In the genomic region with DNA sequence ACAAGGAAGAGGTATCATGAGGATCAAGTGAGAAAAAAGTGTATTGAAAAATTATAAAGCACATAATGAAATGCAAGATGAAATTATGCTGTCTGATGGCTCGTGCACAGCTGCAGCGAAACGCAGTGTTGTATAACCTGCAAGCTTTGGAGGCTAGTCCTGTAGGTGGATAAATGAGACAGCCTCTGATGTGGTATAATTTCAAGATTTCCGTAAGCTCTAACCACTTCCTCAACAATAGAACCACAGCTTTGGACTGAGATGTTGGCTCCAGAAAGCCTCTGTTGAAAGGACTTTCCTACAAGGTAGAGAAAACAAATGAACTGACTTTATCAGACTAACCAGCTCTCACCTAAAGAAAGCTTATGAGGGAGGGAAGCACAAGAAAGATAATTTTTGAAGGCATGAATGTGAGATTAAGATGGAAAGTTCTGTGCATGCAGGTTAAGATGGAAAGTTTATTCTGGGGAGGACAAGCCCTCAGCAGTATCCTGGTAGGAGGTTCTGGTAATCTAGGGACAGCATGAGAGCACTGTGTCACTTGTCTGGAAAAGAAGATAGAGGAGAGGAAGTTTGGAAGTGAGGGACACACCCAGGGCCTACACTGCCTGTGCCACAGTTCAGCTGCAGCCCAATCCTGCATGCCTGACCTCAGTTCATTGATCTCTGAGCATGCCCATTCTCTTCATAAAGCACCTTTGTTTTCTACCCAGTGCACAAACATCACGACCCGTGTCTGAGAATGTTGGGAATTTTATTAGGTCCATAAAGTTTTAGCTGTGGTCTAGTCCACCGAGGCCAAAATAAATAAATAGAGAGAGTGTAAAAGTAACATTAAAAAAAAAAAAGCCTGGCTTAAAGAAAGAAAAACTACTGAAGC, we compare ENCODE assay signal across 14 cellular contexts.
DNase-seq lines count a peak whose midpoint lies in the region; ATAC-seq, FAIRE-seq and TF ChIP-seq lines count a peak whose summit lies in the region.
"Had no signal": no experiment of that assay in that cellular context is flagged by ENCODE, and none has a peak within 500 bp of the region (broad histone marks: within the 10 kb centered on the region; RNA-seq: fewer than 3 reads in every experiment).

No MANE protein-coding gene starts in this region.

- CTCF ChIA-PET in Panc1 (lab: Charles Lee), result interaction anchor here (0.6 kb wide), 1 partner anchor 466 kb away, joined by 4 read pairs; no protein-coding TSS in a partner anchor

- no peak for TF ChIP-seq POLR2A in GM12891 (IDR thresholded peaks at IDR 0.05; ENCODE audit: low read depth, low read length)

- DNase-seq in GM12891 (ENCODE audit: insufficient read length, low spot score) (no peak), Panc1 (ENCODE audit: low read depth, low spot score) (no peak), immature natural killer cell (peak in 2 of 3 donors; percentile 7), left ventricle myocardium inferior (no peak), ascending aorta (ENCODE audit: low spot score in 2 of 2) (no peak), cardiac septum (ENCODE audit: low spot score) (no peak)
- DNase-seq: GM23248; head of caudate nucleus; NCI-H1048; stimulated activated naive CD4-positive, alpha-beta T cell treated with Interleukin-2 at 50 U/mL for 16 hours had no signal

- in situ Hi-C loops in Panc1 (cut with HindIII; ENCODE audit: low pct_unique_long_range_greater_than_20kb, low sequenced_read_pairs), result no loop called here

- H3K27me3 ChIP-seq in Panc1 (ENCODE audit: control insufficient read depth, insufficient read depth, low read length), result no peaks in the 10 kb centered on the region
- H3K27me3 ChIP-seq in left ventricle myocardium inferior (ENCODE audit: low read depth), result no peaks in the 10 kb centered on the region
- no peaks in the 10 kb centered on the region for H3K27me3 ChIP-seq in ascending aorta

- H3K36me3 ChIP-seq in Panc1 (ENCODE audit: control insufficient read depth, insufficient read depth, low read length) (no peaks in the 10 kb centered on the region), left ventricle myocardium inferior (no peaks in the 10 kb centered on the region), ascending aorta (no peaks in the 10 kb centered on the region)

- POLR2A ChIA-PET in Panc1 (lab: Charles Lee), result no interaction called here

- no peaks in the 10 kb centered on the region for H3K9me3 ChIP-seq in Panc1 (ENCODE audit: control insufficient read depth, insufficient read depth, low read depth, low read length)
- H3K9me3 ChIP-seq in left ventricle myocardium inferior (replicated peaks), result peaks cover 9% of the 10 kb centered on the region
- no peaks in the 10 kb centered on the region for H3K9me3 ChIP-seq in ascending aorta

- peak overlapping the region in 2 of 5 donors; percentile 3 to 36 for H3K4me3 Mint-ChIP-seq in immature natural killer cell

- ATAC-seq in HG02610 (IDR thresholded peaks at IDR 0.05; ENCODE audit: unreplicated experiment) (peak; percentile 92), Panc1 (peak; percentile 38; the same call in 1 of the 2 replicates), GM18861 (IDR thresholded peaks at IDR 0.05; ENCODE audit: unreplicated experiment) (no peak)

- FAIRE-seq in GM12891 (lab: Jason Lieb, UNC), result no peak
- FAIRE-seq: bronchial epithelial cell had no signal

- no peaks in the 10 kb centered on the region for H3K36me3 Mint-ChIP-seq in immature natural killer cell

- peaks cover 11 to 16% of the 10 kb centered on the region in 2 donors for H3K4me1 Mint-ChIP-seq in immature natural killer cell

- intact Hi-C loops in Panc1 (cut with micrococcal nuclease; ENCODE audit: unreplicated experiment), result no loop called here
- intact Hi-C loops in left ventricle myocardium inferior (cut with micrococcal nuclease), result no loop called here
- intact Hi-C loops in ascending aorta (cut with DNase I), result no loop called here
- intact Hi-C loops in cardiac septum (cut with DNase I), result no loop called here

- H3K9me3 Mint-ChIP-seq in immature natural killer cell, result peaks cover 0 to 5% (median 1%) of the 10 kb centered on the region in 6 donors

- H3K27ac ChIP-seq in Panc1 (ENCODE audit: low read length) (no peak overlapping the region), left ventricle myocardium inferior (replicated peaks) (no peak overlapping the region), ascending aorta (no peak overlapping the region)
- H3K27ac ChIP-seq: GM23248, parathyroid adenoma had no signal

- TF ChIP-seq CTCF in Panc1 (IDR thresholded peaks at IDR 0.05) (no peak), left ventricle myocardium inferior (IDR thresholded peaks at IDR 0.05; ENCODE audit: borderline replicate concordance) (no peak), ascending aorta (IDR thresholded peaks at IDR 0.05) (no peak)

- BruUV-seq in Panc1 (replicated peaks; lab: Mats Ljungman, UMichigan), result no TSS peak

- no peak overlapping the region for H3K27ac Mint-ChIP-seq in immature natural killer cell

- H3K27me3 Mint-ChIP-seq in immature natural killer cell (ENCODE audit: low read depth in 3 of 3), result peaks cover 2 to 8% (median 3%) of the 10 kb centered on the region in 3 donors

- H3K4me3 ChIP-seq in Panc1 (ENCODE audit: low read depth in 2 of 2, low read length in 2 of 2) (no peak overlapping the region), left ventricle myocardium inferior (no peak overlapping the region), ascending aorta (no peak overlapping the region)
- H3K4me3 ChIP-seq: GM23248 had no signal

- H3K4me1 ChIP-seq in Panc1 (ENCODE audit: control insufficient read depth, insufficient read depth, low read length), result no peaks in the 10 kb centered on the region
- no peaks in the 10 kb centered on the region for H3K4me1 ChIP-seq in left ventricle myocardium inferior
- H3K4me1 ChIP-seq in ascending aorta, result no peaks in the 10 kb centered on the region
- H3K4me1 ChIP-seq: parathyroid adenoma had no signal

TF ChIP-seq in GM12891, 5 proteins besides CTCF, POLR2A, EP300 and RAD21:
- no peak for TF ChIP-seq TAF1 (IDR thresholded peaks at IDR 0.05; ENCODE audit: low read depth, low read length)
- TF ChIP-seq SPI1 (IDR thresholded peaks at IDR 0.05; ENCODE audit: low read depth, low read length), result peak; percentile 56; the same call in 1 of the 2 replicates

Comparison
In these comparisons a context has a peak if more than half of its experiments do, and no peak if none do; other contexts are left out.
1. DNase-seq: peak in immature natural killer cell (2 of 3); none in GM12891 (single experiment), Panc1 (single experiment), left ventricle myocardium inferior (single experiment), ascending aorta (0 of 2) and cardiac septum (single experiment).